In the genomic region with DNA sequence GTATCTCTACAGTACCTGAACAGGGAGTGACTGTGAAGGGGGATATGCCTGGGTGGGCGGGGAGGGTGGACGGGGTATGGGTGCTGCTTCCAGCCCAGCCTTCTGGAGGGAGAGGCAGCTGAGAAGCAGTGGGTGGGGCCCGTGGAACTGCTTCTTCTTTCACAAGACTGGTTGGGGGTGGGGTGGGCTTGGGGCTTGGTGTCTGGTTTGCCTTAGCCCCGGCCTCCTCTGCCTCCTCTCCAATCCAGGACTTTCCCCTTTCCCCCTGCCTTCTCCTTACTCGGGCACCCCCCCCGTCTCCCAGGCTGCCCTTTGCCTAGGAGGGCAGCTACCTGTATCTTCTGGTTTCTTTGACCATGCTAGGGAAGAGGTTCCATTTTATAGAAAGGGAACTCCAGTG, we compare ENCODE assay signal across 20 cellular contexts.
"Had no signal": no experiment of that assay in that cellular context is flagged by ENCODE, and none has a peak within 500 bp of the region (broad histone marks: within the 10 kb centered on the region; RNA-seq: fewer than 3 reads in every experiment).

No MANE protein-coding gene starts in this region.

- DNase-seq: colonic mucosa; dermis blood vessel endothelial cell; esophagus squamous epithelium; foreskin fibroblast; left colon; mammary epithelial cell; mucosa of descending colon; occipital lobe; retina; stimulated activated CD4-positive, alpha-beta T cell treated with anti-CD3 and anti-CD28 coated beads, Interleukin-12 subunit alpha, Interleukin-12 subunit beta, amount 100 ng/mL, for 4 hours; stimulated activated naive CD4-positive, alpha-beta T cell treated with Interleukin-2 at 50 U/mL for 16 hours; trophoblast cell; uterus had no signal

- H3K27ac Mint-ChIP-seq: naive thymus-derived CD8-positive, alpha-beta T cell; neural progenitor cell had no signal

- H3K4me3 ChIP-seq: colonic mucosa, esophagus squamous epithelium, hepatocyte, mucosa of descending colon, neural progenitor cell, psoas muscle, skin epidermis, uterus had no signal

- ATAC-seq: left colon; mucosa of descending colon; naive thymus-derived CD8-positive, alpha-beta T cell; sciatic nerve had no signal

- H3K36me3 ChIP-seq: colonic mucosa, esophagus squamous epithelium, neural progenitor cell, uterus had no signal

- H3K4me3 Mint-ChIP-seq: naive thymus-derived CD8-positive, alpha-beta T cell; neural progenitor cell had no signal

- H3K27ac ChIP-seq: colonic mucosa, esophagus squamous epithelium, hepatocyte, neural progenitor cell, parathyroid adenoma, skin epidermis, uterus had no signal

- H3K9me3 ChIP-seq: colonic mucosa, esophagus squamous epithelium, mucosa of descending colon, psoas muscle, uterus had no signal

- H3K4me1 ChIP-seq: colonic mucosa, esophagus squamous epithelium, parathyroid adenoma, uterus had no signal

- H3K27me3 ChIP-seq: colonic mucosa, esophagus squamous epithelium, neural progenitor cell, uterus had no signal

- H3K36me3 Mint-ChIP-seq: naive thymus-derived CD8-positive, alpha-beta T cell; neural progenitor cell had no signal
